Comparison of ENCODE assay signal across 8 cellular contexts in the genomic region with DNA sequence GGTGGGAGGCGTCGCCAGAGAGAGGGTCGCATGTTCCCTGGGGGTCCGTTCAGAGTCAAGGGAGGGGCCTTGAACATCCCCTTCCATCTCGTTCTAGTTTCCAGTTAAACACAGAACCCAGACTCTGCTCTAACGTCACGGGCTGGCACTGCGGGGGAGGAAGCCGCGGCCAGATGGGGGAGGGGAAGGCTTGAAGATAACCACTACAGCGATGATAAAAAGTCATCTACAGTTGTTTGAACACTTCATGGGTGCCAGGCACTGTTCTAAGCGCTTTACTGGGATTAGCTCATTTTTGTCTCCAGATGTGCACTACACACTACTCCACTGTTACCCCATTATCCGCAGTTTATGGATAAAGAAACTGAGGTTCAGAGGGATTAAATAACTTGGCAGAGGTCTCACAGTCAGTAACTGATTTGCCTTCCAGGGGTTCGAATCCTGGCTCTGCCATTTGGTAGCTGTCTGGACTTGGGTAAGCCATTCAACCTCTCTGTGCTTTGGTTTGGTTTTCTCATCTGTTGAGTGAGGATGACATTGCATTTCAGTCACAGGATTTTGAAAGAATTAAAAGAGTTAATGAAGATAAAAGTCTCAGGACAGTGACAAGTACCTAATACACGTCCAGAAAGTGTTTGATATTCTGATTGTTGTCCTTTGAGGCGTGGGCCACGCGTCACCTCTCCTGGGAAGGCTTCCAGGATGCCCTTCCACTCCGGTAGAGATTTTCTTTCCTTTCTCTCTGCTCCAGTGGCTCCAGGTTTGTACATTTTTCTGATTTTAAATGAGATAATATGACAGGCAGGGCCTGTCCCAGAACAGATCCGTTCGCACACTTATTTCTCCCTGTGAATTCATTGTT. TPM values are rescaled to one million over a fixed set of nuclear protein-coding genes. Genes with fewer than 3 reads are reported as not detected.
A peak's percentile ranks its signal among the peaks of the same experiment; 100 is the strongest.
DNase-seq lines count a peak whose midpoint lies in the region; ATAC-seq and TF ChIP-seq lines count a peak whose summit lies in the region.

No MANE protein-coding gene starts in this region.

- no peak overlapping the region for H3K9ac ChIP-seq in NT2/D1 (ENCODE audit: insufficient read length, low read depth)

- ATAC-seq in HG02642 (IDR thresholded peaks at IDR 0.05; ENCODE audit: poor library complexity, unreplicated experiment) = no peak

- peaks cover 50% of the 10 kb centered on the region for H3K27me3 Mint-ChIP-seq in progenitor cell of endocrine pancreas

- peak overlapping the region; percentile 13 for H3K4me3 ChIP-seq in NT2/D1 (ENCODE audit: insufficient read length, low read depth)
- H3K4me3 ChIP-seq in HAP-1 = no peak overlapping the region

- H3K4me1 ChIP-seq in NT2/D1 (ENCODE audit: insufficient read depth, insufficient read length) (peaks cover 6% of the 10 kb centered on the region), HAP-1 (peaks cover 4% of the 10 kb centered on the region; the same call in 1 of the 2 replicates)

- no peaks in the 10 kb centered on the region for H3K9me3 Mint-ChIP-seq in progenitor cell of endocrine pancreas (ENCODE audit: low read depth)

- H3K9me3 ChIP-seq in NT2/D1 (ENCODE audit: insufficient read depth, low read length) (no peaks in the 10 kb centered on the region), HAP-1 (no peaks in the 10 kb centered on the region)

- no peak for TF ChIP-seq CTCF in progenitor cell of endocrine pancreas (IDR thresholded peaks at IDR 0.05; ENCODE audit: unreplicated experiment)

- H3K27ac Mint-ChIP-seq in progenitor cell of endocrine pancreas = no peak overlapping the region

- H3K4me1 Mint-ChIP-seq in progenitor cell of endocrine pancreas (ENCODE audit: low read depth) = peaks cover 5% of the 10 kb centered on the region

- DNase-seq in DMS53 treated with DMSO at 0.1 percent for 48 hours (lab: John Stamatoyannopoulos, UW; ENCODE audit: unreplicated experiment) (peak; percentile 57), NT2/D1 (ENCODE audit: low read depth, low spot score) (no peak), kidney glomerular epithelial cell (lab: John Stamatoyannopoulos, UW) (peak; percentile 59), progenitor cell of endocrine pancreas (ENCODE audit: low spot score, unreplicated experiment) (no peak), HAP-1 (ENCODE audit: low spot score in 2 of 2) (no peak)
- peak; percentile 6 for DNase-seq in activated effector memory CD4-positive, alpha-beta T cell treated with Interleukin-2 at 50 U/mL for 16 hours
- peak; percentile 25 to 26 for DNase-seq in stimulated activated CD8-positive, alpha-beta memory T cell treated with anti-CD3 and anti-CD28 coated beads, Interleukin-7, amount 100 ng/mL, for 4 hours (ENCODE audit: low read depth in 2 of 2)

- no peaks in the 10 kb centered on the region for H3K36me3 Mint-ChIP-seq in progenitor cell of endocrine pancreas (ENCODE audit: insufficient read depth)

- peaks cover 12% of the 10 kb centered on the region for H3K27me3 ChIP-seq in NT2/D1 (ENCODE audit: insufficient read depth, insufficient read length)
- no peaks in the 10 kb centered on the region for H3K27me3 ChIP-seq in HAP-1 (ENCODE audit: low read depth)

- no peak overlapping the region for H3K4me3 Mint-ChIP-seq in progenitor cell of endocrine pancreas (ENCODE audit: low read depth)

- in situ Hi-C loops in HAP-1 (cut with MboI; ENCODE audit: low sequenced_read_pairs) = no loop called here

- H3K36me3 ChIP-seq in NT2/D1 (ENCODE audit: insufficient read depth, insufficient read length, low read length) = no peaks in the 10 kb centered on the region
- H3K36me3 ChIP-seq in HAP-1 (replicated peaks) = no peaks in the 10 kb centered on the region

RNA-seq across cellular contexts. Expression of a gene that starts 0.8 kb away (rescaled TPM):
- 0.36 and 0.46 TPM in 2 replicates for total RNA-seq in progenitor cell of endocrine pancreas

RNA-seq across cellular contexts. Expression of a gene that starts 13.2 kb away (rescaled TPM):
- not detected in 2 replicates for total RNA-seq in progenitor cell of endocrine pancreas

RNA-seq across cellular contexts. Expression of a gene that starts 48.9 kb away (rescaled TPM):
- total RNA-seq in progenitor cell of endocrine pancreas = 61.5 and 66.1 TPM in 2 replicates

RNA-seq across cellular contexts. Expression of a gene that starts 49.2 kb away (rescaled TPM):
- total RNA-seq in progenitor cell of endocrine pancreas = 15.6 and 16.2 TPM in 2 replicates

Comparison
In these comparisons a context has a peak if more than half of its experiments do, and no peak if none do; other contexts are left out.
1. DNase-seq: peak in DMS53 treated with DMSO at 0.1 percent for 48 hours (single experiment), activated effector memory CD4-positive, alpha-beta T cell treated with Interleukin-2 at 50 U/mL for 16 hours (single experiment), kidney glomerular epithelial cell (single experiment) and stimulated activated CD8-positive, alpha-beta memory T cell treated with anti-CD3 and anti-CD28 coated beads, Interleukin-7, amount 100 ng/mL, for 4 hours (2 of 2); none in NT2/D1 (single experiment), progenitor cell of endocrine pancreas (single experiment) and HAP-1 (0 of 2).